Comparison of ENCODE assay signal across 19 cellular contexts in genomic region chr3:121064121-121064520, GRCh38.
"Had no signal": no experiment of that assay in that cellular context is flagged by ENCODE, and none has a peak within 500 bp of the region (broad histone marks: within the 10 kb centered on the region; RNA-seq: fewer than 3 reads in every experiment).

No MANE protein-coding gene starts in this region.

- H3K4me3 Mint-ChIP-seq: neural crest cell had no signal

- H3K4me1 ChIP-seq: adrenal gland, transverse colon, uterus had no signal

- H3K36me3 Mint-ChIP-seq: activated naive CD4-positive, alpha-beta T cell treated with anti-CD3 and anti-CD28 coated beads, Interleukin-2, amount 50 U/mL, for 72 hours; naive B cell had no signal

- ATAC-seq: activated naive CD4-positive, alpha-beta T cell treated with anti-CD3 and anti-CD28 coated beads, Interleukin-2, amount 50 U/mL, for 72 hours; mucosa of descending colon; stimulated activated naive CD8-positive, alpha-beta T cell treated with anti-CD3 and anti-CD28 coated beads, Interleukin-15, Interleukin-2, amounts not matched to agents 100 U/mL and 50 U/mL, for 24 hours had no signal

- DNase-seq: activated CD4-positive, alpha-beta T cell treated with anti-CD3 and anti-CD28 coated beads, Interleukin-2, amount 50 U/mL, for 4 hours; activated gamma-delta T cell treated with Interleukin-2 at 50 U/mL for 16 hours; adrenal gland; dermis blood vessel endothelial cell; effector memory CD4-positive, alpha-beta T cell; foreskin fibroblast; mesenchymal stem cell; mucosa of descending colon; naive B cell; stimulated activated CD4-positive, alpha-beta T cell treated with anti-CD3 and anti-CD28 coated beads, Interleukin-2, amount 100 ng/mL, for 24 hours; stimulated activated naive CD8-positive, alpha-beta T cell treated with anti-CD3 and anti-CD28 coated beads, Interleukin-15, Interleukin-2, amounts not matched to agents 100 U/mL and 50 U/mL, for 24 hours; substantia nigra; T1000; transverse colon; uterus; WERI-Rb-1 had no signal

- H3K27me3 Mint-ChIP-seq: naive B cell had no signal

- H3K27me3 ChIP-seq: adrenal gland, cardiac muscle cell, transverse colon, uterus had no signal

- H3K9me3 ChIP-seq: adrenal gland, mucosa of descending colon, transverse colon, uterus had no signal

- H3K27ac Mint-ChIP-seq: activated naive CD4-positive, alpha-beta T cell treated with anti-CD3 and anti-CD28 coated beads, Interleukin-2, amount 50 U/mL, for 72 hours; naive B cell had no signal

- H3K27ac ChIP-seq: adrenal gland, cardiac muscle cell, transverse colon, uterus, WERI-Rb-1 had no signal

- H3K4me3 ChIP-seq: adrenal gland, cardiac muscle cell, mucosa of descending colon, transverse colon, uterus had no signal

- H3K36me3 ChIP-seq: adrenal gland, cardiac muscle cell, transverse colon, uterus, WERI-Rb-1 had no signal

- H3K4me1 Mint-ChIP-seq: naive B cell had no signal
